1 cellular context compared by ENCODE assay signal in the genomic region with DNA sequence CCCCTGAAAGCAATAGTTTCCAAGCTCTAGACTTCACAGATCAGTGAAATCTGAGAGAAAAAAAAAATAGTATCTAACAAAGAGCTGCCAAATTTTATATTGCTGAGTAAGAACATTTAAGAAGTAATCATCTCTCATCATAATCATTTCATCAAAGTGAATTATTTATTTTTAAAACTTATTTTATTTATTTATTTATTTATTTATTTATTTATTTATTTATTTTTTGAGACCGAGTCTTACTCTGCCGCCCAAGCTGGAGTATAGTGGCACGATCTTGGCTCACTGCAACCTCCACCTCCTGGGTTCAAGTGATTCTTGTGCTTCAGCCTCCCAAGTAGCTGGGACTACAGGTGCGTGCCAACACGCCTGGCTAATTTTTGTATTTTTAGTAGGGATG.
TF ChIP-seq lines count a peak whose summit lies in the region.

No MANE protein-coding gene starts in this region.

TF ChIP-seq in HEK293, 187 proteins besides CTCF, POLR2A, EP300 and RAD21 (continued from another document):
- TF ChIP-seq, protein P1, sequence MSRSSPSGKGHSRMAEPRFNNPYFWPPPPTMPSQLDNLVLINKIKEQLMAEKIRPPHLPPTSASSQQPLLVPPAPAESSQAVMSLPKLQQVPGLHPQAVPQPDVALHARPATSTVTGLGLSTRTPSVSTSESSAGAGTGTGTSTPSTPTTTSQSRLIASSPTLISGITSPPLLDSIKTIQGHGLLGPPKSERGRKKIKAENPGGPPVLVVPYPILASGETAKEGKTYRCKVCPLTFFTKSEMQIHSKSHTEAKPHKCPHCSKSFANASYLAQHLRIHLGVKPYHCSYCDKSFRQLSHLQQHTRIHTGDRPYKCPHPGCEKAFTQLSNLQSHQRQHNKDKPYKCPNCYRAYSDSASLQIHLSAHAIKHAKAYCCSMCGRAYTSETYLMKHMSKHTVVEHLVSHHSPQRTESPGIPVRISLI (tag by site-specific recombination; IDR thresholded peaks at IDR 0.05): 0 out of 2 replicates have a peak, but pooled peaks have one; percentile 27
- TF ChIP-seq ZNF404 (tag by site-specific recombination; IDR thresholded peaks at IDR 0.05): 0 out of 2 replicates have a peak, but pooled peaks have one; percentile 65
- peak; percentile 95 for TF ChIP-seq ZNF518A (tag by site-specific recombination; conservative IDR thresholded peaks at IDR 0.05; ENCODE audit: low read depth)
- 0 out of 2 replicates have a peak, but pooled peaks have one; percentile 27 for TF ChIP-seq ZNF791 (tag by site-specific recombination; IDR thresholded peaks at IDR 0.05)
- peak; percentile 82; the same call in 1 of the 2 replicates for TF ChIP-seq ZNF292 (tag by site-specific recombination; IDR thresholded peaks at IDR 0.05; ENCODE audit: borderline replicate concordance, low read depth)
- TF ChIP-seq ZBTB21 (tag by site-specific recombination; IDR thresholded peaks at IDR 0.05): peak; percentile 54; the same call in 1 of the 2 replicates
- peak; percentile 85 for TF ChIP-seq ZNF664 (tag by site-specific recombination; IDR thresholded peaks at IDR 0.05)
- TF ChIP-seq ZNF426 (tag by site-specific recombination; IDR thresholded peaks at IDR 0.05): peak; percentile 95
- TF ChIP-seq ZNF202 (tag by site-specific recombination; IDR thresholded peaks at IDR 0.05; ENCODE audit: borderline replicate concordance): peak; percentile 78; the same call in 1 of the 2 replicates
- peak; percentile 77 for TF ChIP-seq REST (tag by site-specific recombination; IDR thresholded peaks at IDR 0.05)
- TF ChIP-seq ZNF266 (tag by site-specific recombination; IDR thresholded peaks at IDR 0.05; ENCODE audit: low read depth): peak; percentile 86
- TF ChIP-seq ZNF654 (tag by site-specific recombination; IDR thresholded peaks at IDR 0.05; ENCODE audit: low read depth): peak; percentile 46
- TF ChIP-seq, protein P2, sequence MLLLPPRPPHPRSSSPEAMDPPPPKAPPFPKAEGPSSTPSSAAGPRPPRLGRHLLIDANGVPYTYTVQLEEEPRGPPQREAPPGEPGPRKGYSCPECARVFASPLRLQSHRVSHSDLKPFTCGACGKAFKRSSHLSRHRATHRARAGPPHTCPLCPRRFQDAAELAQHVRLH (tag by site-specific recombination; IDR thresholded peaks at IDR 0.05): peak; percentile 56; the same call in 1 of the 2 replicates
- peak; percentile 70; the same call in 1 of the 2 replicates for TF ChIP-seq ZNF639 (tag by site-specific recombination; IDR thresholded peaks at IDR 0.05)
- TF ChIP-seq ZNF501 (tag by site-specific recombination; IDR thresholded peaks at IDR 0.05): peak; percentile 82; the same call in 1 of the 2 replicates
- TF ChIP-seq ZFP37 (tag by site-specific recombination; IDR thresholded peaks at IDR 0.05): peak; percentile 83; the same call in 1 of the 2 replicates
- TF ChIP-seq, protein P3, sequence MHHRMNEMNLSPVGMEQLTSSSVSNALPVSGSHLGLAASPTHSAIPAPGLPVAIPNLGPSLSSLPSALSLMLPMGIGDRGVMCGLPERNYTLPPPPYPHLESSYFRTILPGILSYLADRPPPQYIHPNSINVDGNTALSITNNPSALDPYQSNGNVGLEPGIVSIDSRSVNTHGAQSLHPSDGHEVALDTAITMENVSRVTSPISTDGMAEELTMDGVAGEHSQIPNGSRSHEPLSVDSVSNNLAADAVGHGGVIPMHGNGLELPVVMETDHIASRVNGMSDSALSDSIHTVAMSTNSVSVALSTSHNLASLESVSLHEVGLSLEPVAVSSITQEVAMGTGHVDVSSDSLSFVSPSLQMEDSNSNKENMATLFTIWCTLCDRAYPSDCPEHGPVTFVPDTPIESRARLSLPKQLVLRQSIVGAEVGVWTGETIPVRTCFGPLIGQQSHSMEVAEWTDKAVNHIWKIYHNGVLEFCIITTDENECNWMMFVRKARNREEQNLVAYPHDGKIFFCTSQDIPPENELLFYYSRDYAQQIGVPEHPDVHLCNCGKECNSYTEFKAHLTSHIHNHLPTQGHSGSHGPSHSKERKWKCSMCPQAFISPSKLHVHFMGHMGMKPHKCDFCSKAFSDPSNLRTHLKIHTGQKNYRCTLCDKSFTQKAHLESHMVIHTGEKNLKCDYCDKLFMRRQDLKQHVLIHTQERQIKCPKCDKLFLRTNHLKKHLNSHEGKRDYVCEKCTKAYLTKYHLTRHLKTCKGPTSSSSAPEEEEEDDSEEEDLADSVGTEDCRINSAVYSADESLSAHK (tag by site-specific recombination; IDR thresholded peaks at IDR 0.05): 0 out of 2 replicates have a peak, but pooled peaks have one; percentile 12
- TF ChIP-seq ZNF629 (tag by site-specific recombination; IDR thresholded peaks at IDR 0.05): peak; percentile 77
- peak; percentile 27; the same call in 1 of the 2 replicates for TF ChIP-seq MZF1 (tag by site-specific recombination; IDR thresholded peaks at IDR 0.05; ENCODE audit: borderline replicate concordance)
- TF ChIP-seq ZNF341 (tag by site-specific recombination; IDR thresholded peaks at IDR 0.05; ENCODE audit: low read depth): 0 out of 2 replicates have a peak, but pooled peaks have one; percentile 32
- 0 out of 2 replicates have a peak, but pooled peaks have one; percentile 49 for TF ChIP-seq ZNF138 (tag by site-specific recombination; IDR thresholded peaks at IDR 0.05; ENCODE audit: borderline replicate concordance)
- peak; percentile 85 for TF ChIP-seq ZBTB8A (tag by site-specific recombination; IDR thresholded peaks at IDR 0.05)
- TF ChIP-seq, protein P4, sequence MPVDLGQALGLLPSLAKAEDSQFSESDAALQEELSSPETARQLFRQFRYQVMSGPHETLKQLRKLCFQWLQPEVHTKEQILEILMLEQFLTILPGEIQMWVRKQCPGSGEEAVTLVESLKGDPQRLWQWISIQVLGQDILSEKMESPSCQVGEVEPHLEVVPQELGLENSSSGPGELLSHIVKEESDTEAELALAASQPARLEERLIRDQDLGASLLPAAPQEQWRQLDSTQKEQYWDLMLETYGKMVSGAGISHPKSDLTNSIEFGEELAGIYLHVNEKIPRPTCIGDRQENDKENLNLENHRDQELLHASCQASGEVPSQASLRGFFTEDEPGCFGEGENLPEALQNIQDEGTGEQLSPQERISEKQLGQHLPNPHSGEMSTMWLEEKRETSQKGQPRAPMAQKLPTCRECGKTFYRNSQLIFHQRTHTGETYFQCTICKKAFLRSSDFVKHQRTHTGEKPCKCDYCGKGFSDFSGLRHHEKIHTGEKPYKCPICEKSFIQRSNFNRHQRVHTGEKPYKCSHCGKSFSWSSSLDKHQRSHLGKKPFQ (tag by site-specific recombination; IDR thresholded peaks at IDR 0.05): 0 out of 2 replicates have a peak, but pooled peaks have one; percentile 18
- peak; percentile 86 for TF ChIP-seq ZNF560 (tag by site-specific recombination; IDR thresholded peaks at IDR 0.05; ENCODE audit: borderline replicate concordance)
- peak; percentile 93 for TF ChIP-seq ZNF140 (tag by site-specific recombination; IDR thresholded peaks at IDR 0.05)
TF ChIP-seq in HEK293: peak in this region for 35; not testable (repeated sequence) for 152.
